Comparison of ENCODE assay signal across 14 cellular contexts in the genomic region with DNA sequence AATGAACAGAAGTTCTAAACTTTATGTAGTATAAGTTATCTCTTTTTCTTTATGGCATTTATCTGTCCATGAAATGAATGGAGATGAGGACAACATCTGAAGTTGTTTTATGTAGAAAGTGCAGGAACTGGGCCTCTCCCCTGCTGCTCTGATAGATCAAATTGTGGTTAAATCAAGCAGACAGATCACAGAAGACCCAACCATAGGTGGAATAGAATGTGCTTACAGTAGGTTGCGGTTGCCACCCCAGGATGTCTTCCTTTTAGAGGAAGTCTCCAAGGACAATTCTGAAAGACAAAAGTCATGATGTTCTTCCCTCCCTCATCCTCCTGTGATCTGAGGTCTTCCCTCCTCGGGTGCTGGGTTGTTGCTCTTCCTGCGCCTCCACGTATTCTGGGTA. TPM values are rescaled to one million over a fixed set of nuclear protein-coding genes. Genes with fewer than 3 reads are reported as not detected.
DNase-seq lines count a peak whose midpoint lies in the region; ATAC-seq and TF ChIP-seq lines count a peak whose summit lies in the region.
"Had no signal": no experiment of that assay in that cellular context is flagged by ENCODE, and none has a peak within 500 bp of the region (broad histone marks: within the 10 kb centered on the region; RNA-seq: fewer than 3 reads in every experiment).

No MANE protein-coding gene starts in this region.

- H3K9me3 ChIP-seq in A673 (ENCODE audit: low read depth, low read length, poor library complexity, severe bottlenecking) = no peaks in the 10 kb centered on the region
- no peaks in the 10 kb centered on the region for H3K9me3 ChIP-seq in BLaER1
- no peaks in the 10 kb centered on the region for H3K9me3 ChIP-seq in SK-N-MC (ENCODE audit: low read depth, low read length)
- H3K9me3 ChIP-seq: SJSA1 had no signal

- WGBS in lower leg skin, 2 donors = 89 to 94% methylated on average over 4 of the region's 4 CpGs

- TF ChIP-seq CTCF in A673 (conservative IDR thresholded peaks at IDR 0.05; ENCODE audit: low read depth, low read length) = no peak
- TF ChIP-seq CTCF in lower leg skin (IDR thresholded peaks at IDR 0.05) = no peak

- no peaks in the 10 kb centered on the region for H3K36me3 ChIP-seq in A673 (ENCODE audit: insufficient read depth, low read length, poor library complexity, severe bottlenecking)
- H3K36me3 ChIP-seq in BLaER1 = no peaks in the 10 kb centered on the region
- no peaks in the 10 kb centered on the region for H3K36me3 ChIP-seq in SK-N-MC (ENCODE audit: insufficient read depth, low read length)
- H3K36me3 ChIP-seq: SJSA1 had no signal

- no TSS peak for BruUV-seq in A673 (replicated peaks; lab: Mats Ljungman, UMichigan)

- no peaks in the 10 kb centered on the region for H3K9me3 Mint-ChIP-seq in central memory CD8-positive, alpha-beta T cell
- H3K9me3 Mint-ChIP-seq: GM23338 had no signal

- DNase-seq in A673 (ENCODE audit: low spot score) = peak; percentile 88
- DNase-seq in SK-N-MC (ENCODE audit: low read depth, low spot score) = peak; percentile 72
- no peak for DNase-seq in central memory CD8-positive, alpha-beta T cell (ENCODE audit: low spot score in 2 of 2)
- DNase-seq in nucleus accumbens (lab: John Stamatoyannopoulos, UW) = no peak
- no peak for DNase-seq in NK-92 treated with Interleukin-12 subunit alpha and Interleukin-12 subunit beta, amount 100 ng/mL, for 24 hours (lab: John Stamatoyannopoulos, UW)
- DNase-seq in lower leg skin (ENCODE audit: low spot score in 2 of 2) = no peak
- DNase-seq: COR-L47, NCI-H1436, NCI-H2081, NCI-H524 had no signal

- CTCF ChIA-PET in A673 (lab: Charles Lee) = no interaction called here

- POLR2A ChIA-PET in A673 (lab: Charles Lee; ENCODE audit: low non-redundant PET) = no interaction called here

- peaks cover 2% of the 10 kb centered on the region for H3K36me3 Mint-ChIP-seq in central memory CD8-positive, alpha-beta T cell (ENCODE audit: insufficient read depth)

- H3K4me3 Mint-ChIP-seq in central memory CD8-positive, alpha-beta T cell = peak overlapping the region; percentile 25
- H3K4me3 Mint-ChIP-seq: GM23338 had no signal

- H4K20me1 ChIP-seq in BLaER1 = no peaks in the 10 kb centered on the region

- no peak for TF ChIP-seq POLR2A in lower leg skin (IDR thresholded peaks at IDR 0.05)

- ATAC-seq in central memory CD8-positive, alpha-beta T cell (replicated peaks; ENCODE audit: extremely low read depth, poor library complexity, severe bottlenecking) = no peak
- ATAC-seq: GM23338 had no signal

- H3K27ac Mint-ChIP-seq in central memory CD8-positive, alpha-beta T cell (ENCODE audit: low read depth) = no peak overlapping the region
- H3K27ac Mint-ChIP-seq: GM23338 had no signal

- H3K27me3 ChIP-seq in A673 (replicated peaks; ENCODE audit: insufficient read depth, low read depth, low read length, poor library complexity) = no peaks in the 10 kb centered on the region
- H3K27me3 ChIP-seq in BLaER1 = no peaks in the 10 kb centered on the region
- H3K27me3 ChIP-seq: SJSA1 had no signal

- no peak overlapping the region for H3K27ac ChIP-seq in A673 (ENCODE audit: low read depth, low read length, poor library complexity, severe bottlenecking)
- no peak overlapping the region for H3K27ac ChIP-seq in BLaER1
- H3K27ac ChIP-seq in SK-N-MC = no peak overlapping the region
- H3K27ac ChIP-seq: KMS-11, SJSA1 had no signal

- H3K4me1 Mint-ChIP-seq in central memory CD8-positive, alpha-beta T cell = peaks cover 19% of the 10 kb centered on the region

- H3K9ac ChIP-seq in BLaER1 (no peak overlapping the region), SK-N-MC (ENCODE audit: insufficient read length) (no peak overlapping the region)
- H3K9ac ChIP-seq: KMS-11 had no signal

- intact Hi-C loops in A673 (cut with micrococcal nuclease; ENCODE audit: unreplicated experiment) (no loop called here), lower leg skin (cut with DNase I; ENCODE audit: low total_unique reads) (no loop called here)

- H3K4me1 ChIP-seq in A673 (ENCODE audit: insufficient read depth, low read length, poor library complexity, severe bottlenecking) (peaks cover 15% of the 10 kb centered on the region), BLaER1 (peaks cover 11% of the 10 kb centered on the region)

- H3K4me3 ChIP-seq in A673 (ENCODE audit: low read depth, low read length, poor library complexity, severe bottlenecking) (no peak overlapping the region), BLaER1 (no peak overlapping the region), SK-N-MC (no peak overlapping the region), lower leg skin (ENCODE audit: low read depth, poor library complexity, severe bottlenecking) (no peak overlapping the region)
- H3K4me3 ChIP-seq: GM23338, SJSA1 had no signal

- H3K4me2 ChIP-seq in BLaER1 = peak overlapping the region; percentile 31
- H3K4me2 ChIP-seq: GM23338, KMS-11 had no signal

- no peaks in the 10 kb centered on the region for H3K27me3 Mint-ChIP-seq in central memory CD8-positive, alpha-beta T cell

RNA-seq across cellular contexts. Expression of a gene that starts 12.9 kb away (rescaled TPM):
- total RNA-seq in A673 (2021) (8.4 and 9.1 TPM in 2 replicates), lower leg skin (1 to 10 TPM; 1.0 to 5.3 (median 1.8) TPM)

Comparison
In these comparisons a context has a peak if more than half of its experiments do, and no peak if none do; other contexts are left out.
1. DNase-seq: peak in A673 (single experiment) and SK-N-MC (single experiment); none in central memory CD8-positive, alpha-beta T cell (0 of 2), nucleus accumbens (0 of 56), NK-92 treated with Interleukin-12 subunit alpha and Interleukin-12 subunit beta, amount 100 ng/mL, for 24 hours (single experiment) and lower leg skin (0 of 2).